ENCODE assay signal across 8 cellular contexts in the genomic region with DNA sequence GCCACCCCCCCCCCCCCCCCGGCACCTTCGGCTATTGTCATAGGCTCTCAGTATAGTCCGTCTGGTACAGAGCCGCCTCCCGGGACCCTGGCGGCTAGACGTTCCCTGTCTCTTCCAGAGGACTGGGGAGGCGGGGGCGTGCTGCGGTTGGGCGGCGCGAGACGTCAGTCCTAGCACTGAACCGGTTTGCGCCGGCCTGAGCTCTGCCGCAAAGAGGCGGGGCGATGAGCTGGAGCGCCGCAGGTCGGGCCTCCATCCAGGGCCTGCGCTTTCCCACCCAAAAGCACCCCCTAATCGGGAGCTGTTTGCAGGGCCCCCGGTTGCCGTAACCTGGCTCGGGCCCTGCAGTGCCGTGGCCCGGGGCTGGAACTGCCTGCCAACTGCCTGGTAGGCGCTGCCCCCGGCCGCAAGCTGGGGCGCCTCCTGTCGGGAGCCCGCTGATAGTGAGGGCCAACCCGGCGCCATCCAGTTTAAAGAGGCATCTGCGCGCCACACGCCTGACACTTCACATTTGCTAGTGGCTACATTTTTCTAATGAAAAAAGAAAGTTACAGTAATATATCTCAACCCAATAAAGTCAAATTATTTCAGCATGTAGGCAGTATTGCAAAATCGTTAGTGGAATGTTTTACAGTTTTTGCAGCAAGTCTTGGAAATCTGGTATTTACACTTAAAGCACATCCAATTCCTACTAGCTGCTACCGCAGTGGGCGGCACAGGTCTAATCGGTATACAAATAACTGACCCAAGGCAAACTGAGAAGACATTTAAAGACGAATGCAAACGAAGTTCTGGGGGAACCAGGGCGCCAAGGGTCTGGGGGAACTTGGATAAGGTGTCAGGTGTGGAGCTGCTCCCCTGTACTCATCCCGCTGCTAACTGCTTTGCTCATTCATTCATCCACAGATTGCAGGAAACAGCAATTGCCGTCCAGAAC. TPM values are rescaled to one million over a fixed set of nuclear protein-coding genes. Genes with fewer than 3 reads are reported as not detected.
A peak's percentile ranks its signal among the peaks of the same experiment; 100 is the strongest.
DNase-seq lines count a peak whose midpoint lies in the region; ATAC-seq and TF ChIP-seq lines count a peak whose summit lies in the region.

No MANE protein-coding gene starts in this region.

- TF ChIP-seq EP300 in suprapubic skin (IDR thresholded peaks at IDR 0.05): no peak

- H3K27me3 ChIP-seq in neutrophil (peaks cover 11% of the 10 kb centered on the region), suprapubic skin (no peaks in the 10 kb centered on the region)

- H3K36me3 ChIP-seq in neutrophil (no peaks in the 10 kb centered on the region), suprapubic skin (no peaks in the 10 kb centered on the region)

- H3K4me1 ChIP-seq in neutrophil (ENCODE audit: control insufficient read depth in 1 of 2, insufficient read depth in 1 of 2, low read depth in 1 of 2, low read length in 1 of 2) (peaks cover 33 to 39% of the 10 kb centered on the region in 2 experiments), suprapubic skin (peaks cover 37% of the 10 kb centered on the region)

- H3K27ac ChIP-seq in neutrophil: peak overlapping the region; percentile 99
- H3K27ac ChIP-seq in suprapubic skin: peak overlapping the region; percentile 100

- TF ChIP-seq CTCF in fibroblast of the aortic adventitia (IDR thresholded peaks at IDR 0.05; ENCODE audit: insufficient read depth, low read length) (peak; percentile 81), neutrophil (IDR thresholded peaks at IDR 0.05) (peak; percentile 89), suprapubic skin (IDR thresholded peaks at IDR 0.05) (peak; percentile 85 to 91)

- TF ChIP-seq POLR2A in suprapubic skin (IDR thresholded peaks at IDR 0.05): no peak

- H3K36me3 Mint-ChIP-seq in IgD-negative memory B cell: no peaks in the 10 kb centered on the region
- H3K36me3 Mint-ChIP-seq in activated T-helper 1 cell treated with anti-CD3 and anti-CD28 coated beads, Interleukin-12 subunit alpha, Interleukin-12 subunit beta, Interleukin-2, Interleukin-4 antibody, amounts not matched to agents 30 ng/mL and 10 ng/mL and 1 ng/mL, durations not matched to agents 14 hours and 24 hours and 36 hours (ENCODE audit: low read depth): peaks cover 9% of the 10 kb centered on the region

- H3K9me3 ChIP-seq in neutrophil (no peaks in the 10 kb centered on the region), suprapubic skin (no peaks in the 10 kb centered on the region)

- peak overlapping the region; percentile 81 to 97 (median 89) for H3K4me3 Mint-ChIP-seq in IgD-negative memory B cell
- peak overlapping the region; percentile 75 for H3K4me3 Mint-ChIP-seq in activated T-helper 1 cell treated with anti-CD3 and anti-CD28 coated beads, Interleukin-12 subunit alpha, Interleukin-12 subunit beta, Interleukin-2, Interleukin-4 antibody, amounts not matched to agents 30 ng/mL and 10 ng/mL and 1 ng/mL, durations not matched to agents 14 hours and 24 hours and 36 hours

- H3K4me3 ChIP-seq in fibroblast of the aortic adventitia (ENCODE audit: low read depth, low read length) (peak overlapping the region; percentile 72), neutrophil (ENCODE audit: low read depth in 1 of 2, low read length in 1 of 2) (peak overlapping the region; percentile 84 to 97), suprapubic skin (peak overlapping the region; percentile 100)

- 5% methylated on average over 23 of the region's 50 CpGs for WGBS in suprapubic skin

- peak overlapping the region; percentile 96 to 98 (median 97) for H3K27ac Mint-ChIP-seq in IgD-negative memory B cell
- peak overlapping the region; percentile 88 for H3K27ac Mint-ChIP-seq in activated T-helper 1 cell treated with anti-CD3 and anti-CD28 coated beads, Interleukin-12 subunit alpha, Interleukin-12 subunit beta, Interleukin-2, Interleukin-4 antibody, amounts not matched to agents 30 ng/mL and 10 ng/mL and 1 ng/mL, durations not matched to agents 14 hours and 24 hours and 36 hours

- peak; percentile 98 for DNase-seq in DMS53 (lab: John Stamatoyannopoulos, UW)
- peak; percentile 95 for DNase-seq in activated T-helper 1 cell treated with anti-CD3 and anti-CD28 coated beads, Interleukin-12 subunit alpha, Interleukin-12 subunit beta, Interleukin-2, Interleukin-4 antibody, amounts not matched to agents 30 ng/mL and 10 ng/mL and 1 ng/mL, durations not matched to agents 14 hours and 24 hours and 36 hours (ENCODE audit: low spot score)
- DNase-seq in fibroblast of the aortic adventitia (ENCODE audit: low read depth): peak; percentile 97
- DNase-seq in suprapubic skin (ENCODE audit: low spot score in 2 of 2): peak; percentile 93 to 99

- no peaks in the 10 kb centered on the region for H3K9me3 Mint-ChIP-seq in IgD-negative memory B cell
- no peaks in the 10 kb centered on the region for H3K9me3 Mint-ChIP-seq in activated T-helper 1 cell treated with anti-CD3 and anti-CD28 coated beads, Interleukin-12 subunit alpha, Interleukin-12 subunit beta, Interleukin-2, Interleukin-4 antibody, amounts not matched to agents 30 ng/mL and 10 ng/mL and 1 ng/mL, durations not matched to agents 14 hours and 24 hours and 36 hours

- no peaks in the 10 kb centered on the region for H3K27me3 Mint-ChIP-seq in IgD-negative memory B cell
- no peaks in the 10 kb centered on the region for H3K27me3 Mint-ChIP-seq in activated T-helper 1 cell treated with anti-CD3 and anti-CD28 coated beads, Interleukin-12 subunit alpha, Interleukin-12 subunit beta, Interleukin-2, Interleukin-4 antibody, amounts not matched to agents 30 ng/mL and 10 ng/mL and 1 ng/mL, durations not matched to agents 14 hours and 24 hours and 36 hours (ENCODE audit: insufficient read depth)

- ATAC-seq in GM21526 (IDR thresholded peaks at IDR 0.05; ENCODE audit: low FRiP score, unreplicated experiment): peak; percentile 70

- intact Hi-C loops in activated T-helper 1 cell treated with anti-CD3 and anti-CD28 coated beads, Interleukin-12 subunit alpha, Interleukin-12 subunit beta, Interleukin-2, Interleukin-4 antibody, amounts not matched to agents 30 ng/mL and 10 ng/mL and 1 ng/mL, durations not matched to agents 14 hours and 24 hours and 36 hours (cut with micrococcal nuclease): loop anchor here (1.0 to 5.0 kb wide), 12 partner anchors 9 to 414 kb away; partner anchors contain the start of genes DHRS7B, NATD1 and TMEM11

- H3K4me1 Mint-ChIP-seq in IgD-negative memory B cell: peaks cover 17 to 22% (median 20%) of the 10 kb centered on the region in 3 donors
- H3K4me1 Mint-ChIP-seq in activated T-helper 1 cell treated with anti-CD3 and anti-CD28 coated beads, Interleukin-12 subunit alpha, Interleukin-12 subunit beta, Interleukin-2, Interleukin-4 antibody, amounts not matched to agents 30 ng/mL and 10 ng/mL and 1 ng/mL, durations not matched to agents 14 hours and 24 hours and 36 hours (ENCODE audit: low read depth): peaks cover 15% of the 10 kb centered on the region

TF ChIP-seq in PFSK-1, 5 proteins besides CTCF, POLR2A, EP300 and RAD21:
- TF ChIP-seq TAF1 (IDR thresholded peaks at IDR 0.05; ENCODE audit: borderline replicate concordance, insufficient read depth, low read length) (peak; percentile 53; the same call in 1 of the 2 replicates), SIN3A (IDR thresholded peaks at IDR 0.05; ENCODE audit: borderline replicate concordance, insufficient read depth, low read length) (no peak), REST (IDR thresholded peaks at IDR 0.05; ENCODE audit: insufficient read depth in 1 of 2, low read depth in 2 of 2, low read length in 2 of 2) (no peak), FOXP2 (optimal IDR thresholded peaks at IDR 0.05; ENCODE audit: borderline replicate concordance, extremely low read depth, extremely low read length, insufficient read depth) (peak; percentile 68), POLR2AphosphoS5 (IDR thresholded peaks at IDR 0.05; ENCODE audit: low read depth, low read length) (peak; percentile 51)

RNA-seq across cellular contexts. Expression of gene USP22, which starts 0.8 kb away (rescaled TPM):
- 43.2 TPM for polyA plus RNA-seq in IgD-negative memory B cell
- 319 TPM for polyA plus RNA-seq in PFSK-1 (2012; ENCODE audit: insufficient read length, low read depth)
- 147 and 152 TPM in 2 replicates for total RNA-seq in activated T-helper 1 cell treated with anti-CD3 and anti-CD28 coated beads, Interleukin-12 subunit alpha, Interleukin-12 subunit beta, Interleukin-2, Interleukin-4 antibody, amounts not matched to agents 30 ng/mL and 10 ng/mL and 1 ng/mL, durations not matched to agents 14 hours and 24 hours and 36 hours
- 107 and 214 TPM in 2 replicates for total RNA-seq in fibroblast of the aortic adventitia (ENCODE audit: low replicate concordance)
- 100 to 1,000 TPM; 116 to 166 (median 152) TPM for total RNA-seq in suprapubic skin

Comparison
In these comparisons a context has a peak if more than half of its experiments do, and no peak if none do; other contexts are left out.
1. Peak in every context shown above with its lines: DNase-seq, ATAC-seq, H3K4me3 ChIP-seq and H3K27ac ChIP-seq.